In the genomic region with DNA sequence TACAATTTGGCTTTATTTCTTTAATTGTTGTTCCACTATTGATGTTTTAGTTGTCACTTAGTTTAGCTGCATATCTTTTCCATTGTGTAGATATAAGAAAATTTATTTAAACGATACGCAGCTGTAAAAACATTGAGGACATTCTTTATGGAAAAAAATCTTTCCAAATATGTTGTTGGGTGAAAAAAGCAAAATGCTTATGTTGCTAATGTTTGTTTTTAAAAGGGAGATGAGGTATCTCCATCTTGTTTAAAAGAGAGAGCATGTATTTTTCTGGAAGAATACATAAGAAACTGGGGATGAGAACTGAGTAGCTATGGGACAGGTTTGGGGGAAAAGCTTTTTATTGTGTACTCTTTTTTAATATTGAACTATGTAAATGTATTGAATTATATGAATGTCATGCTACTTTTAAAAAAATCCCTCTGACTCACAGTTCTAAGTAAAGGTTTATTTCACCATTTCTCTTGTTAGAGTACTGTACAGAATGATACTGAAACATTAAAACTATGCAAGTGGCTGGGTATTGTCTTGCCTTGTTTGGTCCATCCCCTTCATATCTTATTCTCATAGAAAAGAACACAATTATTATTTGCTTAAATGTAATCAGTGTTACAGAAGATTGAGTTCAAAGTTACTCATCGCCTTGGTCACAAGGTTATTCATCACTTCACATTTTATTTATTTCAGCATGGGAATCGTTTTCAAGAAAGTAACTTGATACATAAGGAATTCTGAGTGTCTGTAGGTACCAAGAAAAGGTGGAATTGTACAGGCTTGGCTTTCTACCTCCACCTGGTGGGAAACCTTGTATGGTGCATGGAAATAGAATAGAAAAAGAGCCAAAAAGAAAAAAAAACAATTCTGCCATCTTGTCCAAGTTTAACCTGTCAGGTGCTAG, we compare ENCODE assay signal across 8 cellular contexts.
DNase-seq lines count a peak whose midpoint lies in the region; ATAC-seq and TF ChIP-seq lines count a peak whose summit lies in the region.

No MANE protein-coding gene starts in this region.

- no peak overlapping the region for H3K27ac ChIP-seq in DND-41 (ENCODE audit: low read length)
- no peak overlapping the region for H3K27ac ChIP-seq in body of pancreas
- no peak overlapping the region for H3K27ac ChIP-seq in mesenchymal stem cell (ENCODE audit: low read length, poor library complexity, severe bottlenecking)

- no peak overlapping the region for H2AFZ ChIP-seq in DND-41 (ENCODE audit: low read depth, low read length)
- H2AFZ ChIP-seq in mesenchymal stem cell (ENCODE audit: low read depth, low read length) = no peak overlapping the region

- no peak overlapping the region for H3K23ac ChIP-seq in mesenchymal stem cell (ENCODE audit: low read length in 2 of 2)

- H3K9me3 ChIP-seq in DND-41 (ENCODE audit: insufficient read depth, low read length, severe bottlenecking) = no peaks in the 10 kb centered on the region
- no peaks in the 10 kb centered on the region for H3K9me3 ChIP-seq in body of pancreas
- H3K9me3 ChIP-seq in mesenchymal stem cell (ENCODE audit: control insufficient read depth, low read length) = peaks cover 17% of the 10 kb centered on the region

- no peak overlapping the region for H2BK120ac ChIP-seq in mesenchymal stem cell (ENCODE audit: low read depth, low read length)

- intact Hi-C loops in body of pancreas (cut with DNase I) = no loop called here

- no peak overlapping the region for H3K4me3 ChIP-seq in DND-41 (ENCODE audit: low read depth in 1 of 2, low read length in 2 of 2)
- no peak overlapping the region for H3K4me3 ChIP-seq in body of pancreas
- no peak overlapping the region for H3K4me3 ChIP-seq in mesenchymal stem cell (ENCODE audit: insufficient read depth in 1 of 2, low read depth in 1 of 2, low read length in 2 of 2)

- 46 to 61% methylated on average over 4 of the region's 4 CpGs for WGBS in body of pancreas, 2 donors
- 91% methylated on average over 3 of the region's 4 CpGs for WGBS in mesenchymal stem cell

- peak; percentile 17 for TF ChIP-seq CTCF in DND-41 (IDR thresholded peaks at IDR 0.05; ENCODE audit: borderline replicate concordance, extremely low read depth, low read length, poor library complexity, severe bottlenecking)
- TF ChIP-seq CTCF in LNCAP (IDR thresholded peaks at IDR 0.05) = peak; percentile 48
- TF ChIP-seq CTCF in body of pancreas (IDR thresholded peaks at IDR 0.05) = peak in 6 of 7 experiments; percentile 17 to 43 (median 36)

- no peak overlapping the region for H3K4ac ChIP-seq in mesenchymal stem cell (ENCODE audit: low read depth in 1 of 2, low read length in 2 of 2)

- no peak overlapping the region for H2AK5ac ChIP-seq in mesenchymal stem cell (ENCODE audit: low read length, severe bottlenecking)

- TF ChIP-seq POLR2A in body of pancreas (IDR thresholded peaks at IDR 0.05) = no peak

- no peaks in the 10 kb centered on the region for H4K20me1 ChIP-seq in DND-41 (ENCODE audit: insufficient read depth, low read length)

- H3K4me1 ChIP-seq in DND-41 (ENCODE audit: insufficient read depth, low read length) (no peaks in the 10 kb centered on the region), body of pancreas (no peaks in the 10 kb centered on the region), mesenchymal stem cell (ENCODE audit: control insufficient read depth, insufficient read depth, low read depth, low read length) (peaks cover 4% of the 10 kb centered on the region)

- H4K8ac ChIP-seq in mesenchymal stem cell (ENCODE audit: low read length) = no peak overlapping the region

- H2BK12ac ChIP-seq in mesenchymal stem cell (ENCODE audit: low read length in 2 of 2) = no peak overlapping the region

- H3K14ac ChIP-seq in mesenchymal stem cell (ENCODE audit: low read length in 2 of 2) = no peak overlapping the region

- H3K18ac ChIP-seq in mesenchymal stem cell (ENCODE audit: low read depth in 1 of 2, low read length in 2 of 2) = no peak overlapping the region

- H3K9ac ChIP-seq in DND-41 (ENCODE audit: low read depth, low read length) (no peak overlapping the region), mesenchymal stem cell (ENCODE audit: low read length) (peak overlapping the region; percentile 7)

- H3K79me1 ChIP-seq in mesenchymal stem cell (replicated peaks; ENCODE audit: low read length, poor library complexity, severe bottlenecking) = peaks cover 8% of the 10 kb centered on the region

- H3K4me2 ChIP-seq in DND-41 (ENCODE audit: insufficient read depth, low read length) (no peak overlapping the region), mesenchymal stem cell (ENCODE audit: low read length, poor library complexity, severe bottlenecking) (no peak overlapping the region)

- ATAC-seq in DND-41 (ENCODE audit: insufficient read depth, low read depth) = no peak
- peak; percentile 45 for ATAC-seq in body of pancreas
- no peak for ATAC-seq in HG02571 (IDR thresholded peaks at IDR 0.05; ENCODE audit: unreplicated experiment)

- H3K27me3 ChIP-seq in DND-41 (ENCODE audit: insufficient read depth, low read length, poor library complexity) (no peaks in the 10 kb centered on the region), body of pancreas (no peaks in the 10 kb centered on the region), mesenchymal stem cell (ENCODE audit: control insufficient read depth in 1 of 2, insufficient read depth in 1 of 2, low read length in 2 of 2) (no peaks in the 10 kb centered on the region)

- H3K36me3 ChIP-seq in DND-41 (ENCODE audit: insufficient read depth, low read length) (peaks cover 10% of the 10 kb centered on the region; the same call in 1 of the 2 replicates), body of pancreas (replicated peaks in 1 of 2; ENCODE audit: insufficient read depth in 1 of 2, low read depth in 2 of 2) (no peaks in the 10 kb centered on the region), mesenchymal stem cell (ENCODE audit: control insufficient read depth in 1 of 2, insufficient read depth in 2 of 2, low read depth in 1 of 2, low read length in 2 of 2) (peaks cover 9 to 55% of the 10 kb centered on the region in 2 experiments)

- H4K91ac ChIP-seq in mesenchymal stem cell (ENCODE audit: low read length) = no peak overlapping the region

- DNase-seq in DND-41 (no peak), body of pancreas (no peak), mesenchymal stem cell (peak; percentile 8), putamen (ENCODE audit: low spot score) (no peak), SIG-M5 treated with dmso at 0.1 percent for 504 hours (lab: John Stamatoyannopoulos, UW; ENCODE audit: unreplicated experiment) (no peak), NCI-H526 treated with DMSO at 0.1 percent for 48 hours (lab: John Stamatoyannopoulos, UW) (no peak)

- no peak overlapping the region for H2BK5ac ChIP-seq in mesenchymal stem cell (ENCODE audit: low read depth, low read length, poor library complexity, severe bottlenecking)

- H3K79me2 ChIP-seq in DND-41 (ENCODE audit: insufficient read depth, low read length) = no peaks in the 10 kb centered on the region

- no peak overlapping the region for H2BK15ac ChIP-seq in mesenchymal stem cell (ENCODE audit: low read depth, poor library complexity, severe bottlenecking)
